ENCODE assay signal across 21 cellular contexts in the genomic region with DNA sequence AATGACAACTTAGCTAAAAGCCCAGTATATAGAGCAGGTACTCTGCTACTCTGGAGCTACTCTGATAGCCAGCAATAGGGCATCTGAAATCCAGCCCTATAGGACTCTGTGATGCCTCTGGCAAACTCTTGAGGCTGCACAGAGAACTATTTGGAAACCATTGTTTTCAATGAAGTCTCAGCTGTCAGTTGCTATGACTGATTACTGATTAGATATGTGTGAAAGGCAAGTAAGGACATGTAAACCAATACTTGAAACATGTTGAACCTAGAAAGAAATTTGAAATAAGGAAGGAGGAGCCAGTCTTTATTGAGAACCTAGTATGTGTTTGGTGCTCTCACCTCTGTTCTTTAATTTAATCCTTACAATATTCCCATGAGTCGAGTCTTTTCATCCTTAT. TPM values are rescaled to one million over a fixed set of nuclear protein-coding genes. Genes with fewer than 3 reads are reported as not detected.
DNase-seq lines count a peak whose midpoint lies in the region; ATAC-seq, FAIRE-seq and TF ChIP-seq lines count a peak whose summit lies in the region.
"Had no signal": no experiment of that assay in that cellular context is flagged by ENCODE, and none has a peak within 500 bp of the region (broad histone marks: within the 10 kb centered on the region; RNA-seq: fewer than 3 reads in every experiment).

No MANE protein-coding gene starts in this region.

- FAIRE-seq in K562 (lab: Jason Lieb, UNC), result no peak
- FAIRE-seq: astrocyte had no signal

- TF ChIP-seq EP300 in K562 (IDR thresholded peaks at IDR 0.05; ENCODE audit: low read length), result no peak

- intact Hi-C loops in K562 (cut with micrococcal nuclease), result loop anchor here (10.0 kb wide), 1 partner anchor 205 kb away; no protein-coding TSS in a partner anchor

- no peak overlapping the region for H3K14ac ChIP-seq in trophoblast cell (ENCODE audit: low read length)

- WGBS in K562 (ENCODE audit: insufficient coverage, low coverage, missing lambda C conversion rate), result 50% methylated on average over 1 of the region's 1 CpG
- no CpG with 5 or more reads among the region's 1 CpG for WGBS in trophoblast cell (ENCODE audit: extremely low coverage, insufficient coverage, insufficient read length)

- H4K20me1 ChIP-seq in Loucy (ENCODE audit: insufficient read depth, low read length, poor library complexity, severe bottlenecking), result no peaks in the 10 kb centered on the region
- no peaks in the 10 kb centered on the region for H4K20me1 ChIP-seq in K562 (replicated peaks; ENCODE audit: control insufficient read depth, insufficient read depth, low read length)

- ATAC-seq in activated naive CD8-positive, alpha-beta T cell treated with anti-CD3 and anti-CD28 coated beads, Interleukin-2, amount 50 U/mL, for 24 hours, result no peak
- ATAC-seq in K562 (no peak), GM18498 (IDR thresholded peaks at IDR 0.05; ENCODE audit: unreplicated experiment) (no peak), HG02798 (IDR thresholded peaks at IDR 0.05; ENCODE audit: poor library complexity, unreplicated experiment) (no peak)
- ATAC-seq: psoas muscle had no signal

- H3K36me3 Mint-ChIP-seq in activated naive CD8-positive, alpha-beta T cell, result peaks cover 20% of the 10 kb centered on the region
- peaks cover 61% of the 10 kb centered on the region for H3K36me3 Mint-ChIP-seq in activated naive CD8-positive, alpha-beta T cell treated with anti-CD3 and anti-CD28 coated beads, Interleukin-2, amount 50 U/mL, for 24 hours (ENCODE audit: low read depth)

- H3K79me2 ChIP-seq in Loucy (ENCODE audit: insufficient read depth, low read length), result no peaks in the 10 kb centered on the region
- H3K79me2 ChIP-seq in K562 (ENCODE audit: control insufficient read depth, insufficient read depth, low read length), result no peaks in the 10 kb centered on the region
- no peaks in the 10 kb centered on the region for H3K79me2 ChIP-seq in trophoblast cell (ENCODE audit: control insufficient read depth, insufficient read depth, low read length, poor library complexity)

- H4K8ac ChIP-seq in trophoblast cell (ENCODE audit: low read depth, low read length), result no peak overlapping the region

- H3K27ac ChIP-seq in K562 (ENCODE audit: extremely low read depth, low read depth, low read length), result no peak overlapping the region
- peak overlapping the region; percentile 29 for H3K27ac ChIP-seq in trophoblast cell (ENCODE audit: low read depth, low read length)
- H3K27ac ChIP-seq: KMS-11, neural progenitor cell, psoas muscle, SJCRH30, testis had no signal

- H2AFZ ChIP-seq in Loucy (ENCODE audit: low read length), result no peak overlapping the region
- H2AFZ ChIP-seq in K562 (ENCODE audit: low read depth, low read length), result no peak overlapping the region
- no peak overlapping the region for H2AFZ ChIP-seq in trophoblast cell (ENCODE audit: insufficient read depth, low read length, poor library complexity)
- H2AFZ ChIP-seq: neural progenitor cell had no signal

- no TSS peak for BruUV-seq in K562 (replicated peaks; lab: Mats Ljungman, UMichigan)

- peaks cover 19% of the 10 kb centered on the region for H3K4me1 Mint-ChIP-seq in activated naive CD8-positive, alpha-beta T cell (ENCODE audit: low read depth)
- peaks cover 4% of the 10 kb centered on the region for H3K4me1 Mint-ChIP-seq in activated naive CD8-positive, alpha-beta T cell treated with anti-CD3 and anti-CD28 coated beads, Interleukin-2, amount 50 U/mL, for 24 hours
- H3K4me1 Mint-ChIP-seq: neural progenitor cell had no signal

- no peak overlapping the region for H2BK12ac ChIP-seq in trophoblast cell (ENCODE audit: low read length)

- H3K9ac ChIP-seq in Loucy (ENCODE audit: low read depth, low read length, poor library complexity, severe bottlenecking) (peak overlapping the region; percentile 34), K562 (ENCODE audit: insufficient read depth in 1 of 2, low read depth in 2 of 2, low read length in 2 of 2) (no peak overlapping the region; a peak in 1 of 4 replicates), trophoblast cell (ENCODE audit: low read length) (no peak overlapping the region)
- H3K9ac ChIP-seq: KMS-11, neural progenitor cell had no signal

- no peaks in the 10 kb centered on the region for H3K9me1 ChIP-seq in K562 (ENCODE audit: control insufficient read depth, insufficient read depth, low read length)

- H3K9me3 Mint-ChIP-seq in activated naive CD8-positive, alpha-beta T cell (ENCODE audit: low read depth), result no peaks in the 10 kb centered on the region
- H3K9me3 Mint-ChIP-seq in activated naive CD8-positive, alpha-beta T cell treated with anti-CD3 and anti-CD28 coated beads, Interleukin-2, amount 50 U/mL, for 24 hours, result no peaks in the 10 kb centered on the region
- H3K9me3 Mint-ChIP-seq: neural progenitor cell had no signal

- H4K91ac ChIP-seq in trophoblast cell (ENCODE audit: low read depth, low read length), result no peak overlapping the region

- H3K9me2 ChIP-seq in Loucy (replicated peaks; ENCODE audit: low read depth, low read length), result no peaks in the 10 kb centered on the region

- no peak for TF ChIP-seq RAD21 in K562 (CRISPR knock-in tag; conservative IDR thresholded peaks at IDR 0.05 in 1 of 2, IDR thresholded peaks at IDR 0.05 in 1 of 2)

- no peak overlapping the region for H2AK5ac ChIP-seq in trophoblast cell (ENCODE audit: low read length)

- no peak for DNase-seq in activated naive CD8-positive, alpha-beta T cell treated with anti-CD3 and anti-CD28 coated beads, Interleukin-2, amount 50 U/mL, for 24 hours
- DNase-seq in K562 (ENCODE audit: extremely low read depth in 1 of 4, low spot score in 3 of 4), result no peak
- DNase-seq in trophoblast cell, result no peak
- DNase-seq in stimulated activated CD4-positive, alpha-beta T cell treated with anti-CD3 and anti-CD28 coated beads, Interleukin-4, amount 100 ng/mL, for 24 hours, result no peak
- DNase-seq: activated naive CD4-positive, alpha-beta T cell treated with anti-CD3 and anti-CD28 coated beads, Interleukin-2, amount 50 U/mL, for 16 hours; dorsolateral prefrontal cortex; foreskin melanocyte; hippocampal formation; NCI-H1930; NCI-H226; NCI-H82; psoas muscle; SJCRH30; testis had no signal

- H3K4me3 ChIP-seq in Loucy (ENCODE audit: low read length, poor library complexity, severe bottlenecking) (no peak overlapping the region), K562 (no peak overlapping the region), trophoblast cell (ENCODE audit: low read depth, low read length) (no peak overlapping the region)
- H3K4me3 ChIP-seq: dorsolateral prefrontal cortex, neural progenitor cell, psoas muscle, SJCRH30, testis had no signal

- peaks cover 2% of the 10 kb centered on the region for H3K79me1 ChIP-seq in trophoblast cell (ENCODE audit: low read length)

- H3K18ac ChIP-seq in trophoblast cell (ENCODE audit: low read length), result no peak overlapping the region

- H3K4me1 ChIP-seq in Loucy (ENCODE audit: insufficient read depth, low read length, poor library complexity, severe bottlenecking) (no peaks in the 10 kb centered on the region), K562 (replicated peaks in 1 of 2; ENCODE audit: control insufficient read depth in 2 of 2, insufficient read depth in 2 of 2, low read length in 2 of 2) (no peaks in the 10 kb centered on the region), trophoblast cell (ENCODE audit: control insufficient read depth in 1 of 2, insufficient read depth in 2 of 2, low read length in 2 of 2) (no peaks in the 10 kb centered on the region)
- H3K4me1 ChIP-seq: neural progenitor cell, psoas muscle, SJCRH30, testis had no signal

- peak overlapping the region; percentile 6 for H3K27ac Mint-ChIP-seq in activated naive CD8-positive, alpha-beta T cell
- H3K27ac Mint-ChIP-seq in activated naive CD8-positive, alpha-beta T cell treated with anti-CD3 and anti-CD28 coated beads, Interleukin-2, amount 50 U/mL, for 24 hours, result no peak overlapping the region
- H3K27ac Mint-ChIP-seq: neural progenitor cell had no signal

- H3K27me3 ChIP-seq in Loucy (ENCODE audit: insufficient read depth, low read length, poor library complexity, severe bottlenecking) (no peaks in the 10 kb centered on the region), K562 (ENCODE audit: control insufficient read depth in 2 of 2, insufficient read depth in 2 of 2, low read length in 2 of 2) (no peaks in the 10 kb centered on the region), trophoblast cell (ENCODE audit: insufficient read depth, low read length) (no peaks in the 10 kb centered on the region)
- H3K27me3 ChIP-seq: dorsolateral prefrontal cortex, neural progenitor cell, SJCRH30, testis had no signal

- no peak overlapping the region for H4K12ac ChIP-seq in trophoblast cell (ENCODE audit: low read depth, low read length)

- H3K9me3 ChIP-seq in Loucy (ENCODE audit: insufficient read depth, low read depth, low read length) (no peaks in the 10 kb centered on the region), K562 (replicated peaks; ENCODE audit: control insufficient read depth, insufficient read depth, low read depth, low read length) (no peaks in the 10 kb centered on the region), trophoblast cell (ENCODE audit: insufficient read depth, low read depth, low read length) (no peaks in the 10 kb centered on the region)
- H3K9me3 ChIP-seq: psoas muscle, SJCRH30, testis had no signal

- peak overlapping the region; percentile 21 for H2BK120ac ChIP-seq in trophoblast cell (ENCODE audit: insufficient read depth, low read length, poor library complexity)

- no peak overlapping the region for H3K4me2 ChIP-seq in Loucy (ENCODE audit: low read depth, low read length, poor library complexity, severe bottlenecking)
- no peak overlapping the region for H3K4me2 ChIP-seq in K562 (ENCODE audit: insufficient read depth, low read length)
- no peak overlapping the region for H3K4me2 ChIP-seq in trophoblast cell (ENCODE audit: low read length)
- H3K4me2 ChIP-seq: KMS-11, neural progenitor cell had no signal

- H2BK5ac ChIP-seq in trophoblast cell (ENCODE audit: low read depth, low read length, poor library complexity), result peak overlapping the region; percentile 73

- H3K4ac ChIP-seq in trophoblast cell (ENCODE audit: low read depth, low read length), result no peak overlapping the region

- peaks cover 63% of the 10 kb centered on the region; the same call in 1 of the 2 replicates for H3K36me3 ChIP-seq in Loucy (ENCODE audit: insufficient read depth, low read length)
- peaks cover 78% of the 10 kb centered on the region for H3K36me3 ChIP-seq in K562 (ENCODE audit: control insufficient read depth, insufficient read depth, low read length)
- peaks cover 38 to 57% of the 10 kb centered on the region in 2 experiments for H3K36me3 ChIP-seq in trophoblast cell (ENCODE audit: control insufficient read depth in 1 of 2, insufficient read depth in 2 of 2, low read length in 2 of 2)
- H3K36me3 ChIP-seq: neural progenitor cell had no signal

- H3K27me3 Mint-ChIP-seq in activated naive CD8-positive, alpha-beta T cell, result no peaks in the 10 kb centered on the region
- no peaks in the 10 kb centered on the region for H3K27me3 Mint-ChIP-seq in activated naive CD8-positive, alpha-beta T cell treated with anti-CD3 and anti-CD28 coated beads, Interleukin-2, amount 50 U/mL, for 24 hours

- CTCF ChIA-PET in K562 (lab: Yijun Ruan, JAX; ENCODE audit: low intra/inter-chr PET ratio), result no interaction called here

- in situ Hi-C loops in K562 (cut with MboI), result no loop called here

- H3K4me3 Mint-ChIP-seq in activated naive CD8-positive, alpha-beta T cell, result no peak overlapping the region
- H3K4me3 Mint-ChIP-seq in activated naive CD8-positive, alpha-beta T cell treated with anti-CD3 and anti-CD28 coated beads, Interleukin-2, amount 50 U/mL, for 24 hours, result no peak overlapping the region
- H3K4me3 Mint-ChIP-seq: neural progenitor cell had no signal

- no peak overlapping the region for H3K23ac ChIP-seq in trophoblast cell (ENCODE audit: low read length)

- no peak for TF ChIP-seq CTCF in Loucy (conservative IDR thresholded peaks at IDR 0.05; ENCODE audit: low read length)
- no peak for TF ChIP-seq CTCF in K562 (IDR thresholded peaks at IDR 0.05 in 2 of 3, conservative IDR thresholded peaks at IDR 0.05 in 1 of 3; ENCODE audit: insufficient read depth in 2 of 3, low read depth in 1 of 3, low read length in 3 of 3)

- POLR2A ChIA-PET in K562 (lab: Yijun Ruan, JAX), result interaction anchor here (0.6 kb wide), 1 partner anchor 109 kb away, joined by 3 read pairs; no protein-coding TSS in a partner anchor

- H3F3A ChIP-seq in Loucy (ENCODE audit: low read depth), result no peaks in the 10 kb centered on the region

- TF ChIP-seq POLR2A in K562 (conservative IDR thresholded peaks at IDR 0.05), result no peak

RNA-seq across cellular contexts. Expression of gene CRTC3, which starts 40.2 kb away (rescaled TPM):
- 42.0 and 91.0 TPM in 2 replicates for total RNA-seq in K562 (2011; cell fraction: chromatin; rRNA removed; ENCODE audit: low replicate concordance)
- 25.7 and 27.0 TPM in 2 replicates for total RNA-seq in K562 (2011; cell fraction: nucleolus; rRNA removed)
- total RNA-seq in K562 (2011; cell fraction: nucleoplasm; rRNA removed), result 50.7 and 99.0 TPM in 2 replicates
- total RNA-seq in K562 (2014; rRNA removed) (7.5 and 9.1 TPM in 2 replicates), K562 (2014; rRNA removed; fragmentation: Illumina TruSeq; extraction: Trizol) (9.4 and 10.0 TPM in 2 replicates), K562 (2015; rRNA removed; fragmentation: Illumina TruSeq; extraction: Trizol) (11.3 and 11.6 TPM in 2 replicates), K562 (2021) (18.5 and 19.0 TPM in 2 replicates)
- polyA plus RNA-seq in K562 (2011; rRNA removed) (14.1 and 17.2 TPM in 2 replicates), K562 (2014; fragmentation: Illumina TruSeq; extraction: Trizol) (12.7 and 13.8 TPM in 2 replicates), K562 (2014; fragmentation: Nextera tagmentation; extraction: Ambion mirVana) (1 to 10 TPM; 1.2 to 2.1 TPM), K562 (2014; rRNA removed) (9.1 and 11.7 TPM in 2 replicates)
- 8.3 and 11.0 TPM in 2 replicates for polyA plus RNA-seq in K562 (2011; cell fraction: cytosol; rRNA removed)
- polyA plus RNA-seq in K562 (2011; cell fraction: nucleus; rRNA removed), result 17.7 and 22.6 TPM in 2 replicates
- polyA plus RNA-seq in K562 (2012), result 12.6 and 15.1 TPM in 2 replicates
- polyA minus RNA-seq in K562 (2011; rRNA and poly(A)+ RNA removed), result 21.2 and 24.0 TPM in 2 replicates
- polyA minus RNA-seq in K562 (2011; cell fraction: cytosol; rRNA and poly(A)+ RNA removed), result 10.8 and 14.3 TPM in 2 replicates
- 14.9 and 20.8 TPM in 2 replicates for polyA minus RNA-seq in K562 (2011; cell fraction: nucleus; rRNA and poly(A)+ RNA removed)
- polyA plus RNA-seq in trophoblast cell (2013), result 36.5 and 36.8 TPM in 2 replicates
